ENCODE assay signal across 1 cellular context in genomic region chr4:1766336-1767057, GRCh38.
TF ChIP-seq lines count a peak whose summit lies in the region.

No MANE protein-coding gene starts in this region.

TF ChIP-seq in GM12878, 131 proteins besides CTCF, POLR2A, EP300 and RAD21:
- peak; percentile 4 for TF ChIP-seq SUZ12 (IDR thresholded peaks at IDR 0.05; ENCODE audit: unreplicated experiment)
- no peak for TF ChIP-seq PAX5 (IDR thresholded peaks at IDR 0.05; ENCODE audit: borderline replicate concordance, low read depth, low read length)
